ENCODE assay signal across 8 cellular contexts in the genomic region with DNA sequence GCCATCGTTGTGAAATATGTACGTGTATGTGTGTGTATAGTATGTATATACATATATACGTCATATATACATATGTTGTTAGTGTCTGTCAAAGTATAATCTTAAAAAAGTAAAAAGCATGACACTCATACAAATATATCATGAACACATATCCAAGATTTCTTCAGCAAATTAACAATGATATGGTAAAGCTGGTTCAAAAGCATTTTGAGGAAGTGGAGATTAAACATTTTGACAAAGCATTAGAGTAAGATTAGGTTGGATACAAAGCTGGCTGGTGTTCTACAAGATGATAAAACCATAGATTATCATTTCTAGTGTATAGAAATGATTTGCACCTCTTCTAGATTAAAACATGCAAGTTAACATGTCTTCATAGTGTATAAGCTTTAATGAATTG. TPM values are rescaled to one million over a fixed set of nuclear protein-coding genes. Genes with fewer than 3 reads are reported as not detected.
DNase-seq lines count a peak whose midpoint lies in the region; ATAC-seq, FAIRE-seq and TF ChIP-seq lines count a peak whose summit lies in the region.

No MANE protein-coding gene starts in this region.

- no peak for DNase-seq in stimulated activated naive CD8-positive, alpha-beta T cell treated with anti-CD3 and anti-CD28 coated beads, Interleukin-15, Interleukin-2, amounts not matched to agents 100 U/mL and 50 U/mL, for 24 hours
- DNase-seq in mesothelial cell of epicardium (ENCODE audit: low spot score in 2 of 2, unreplicated experiment in 2 of 2): no peak
- no peak for DNase-seq in small intestine
- no peak for DNase-seq in HTR-8/SVneo (ENCODE audit: insufficient read length, low spot score)
- DNase-seq in foreskin melanocyte: no peak
- no peak for DNase-seq in epidermal melanocyte (ENCODE audit: insufficient read length, low spot score)

- peaks cover 41% of the 10 kb centered on the region for H3K4me1 Mint-ChIP-seq in stimulated activated naive CD8-positive, alpha-beta T cell treated with anti-CD3 and anti-CD28 coated beads, Interleukin-15, Interleukin-2, amounts not matched to agents 100 ng/mL and 50 ng/mL, for 24 hours (ENCODE audit: low read depth)
- peaks cover 48% of the 10 kb centered on the region for H3K4me1 Mint-ChIP-seq in brain
- peaks cover 33% of the 10 kb centered on the region for H3K4me1 Mint-ChIP-seq in mesothelial cell of epicardium

- no peaks in the 10 kb centered on the region for H3K9me3 Mint-ChIP-seq in stimulated activated naive CD8-positive, alpha-beta T cell treated with anti-CD3 and anti-CD28 coated beads, Interleukin-15, Interleukin-2, amounts not matched to agents 100 ng/mL and 50 ng/mL, for 24 hours
- peaks cover 0 to 2% (median 0%) of the 10 kb centered on the region in 5 experiments for H3K9me3 Mint-ChIP-seq in brain
- no peaks in the 10 kb centered on the region for H3K9me3 Mint-ChIP-seq in mesothelial cell of epicardium

- peaks cover 4 to 5% of the 10 kb centered on the region in 2 donors for H3K4me1 ChIP-seq in small intestine (ENCODE audit: control insufficient read depth in 2 of 2, insufficient read depth in 1 of 2, low read depth in 1 of 2, low read length in 1 of 2)

- H3K27me3 Mint-ChIP-seq in stimulated activated naive CD8-positive, alpha-beta T cell treated with anti-CD3 and anti-CD28 coated beads, Interleukin-15, Interleukin-2, amounts not matched to agents 100 ng/mL and 50 ng/mL, for 24 hours: peaks cover 4% of the 10 kb centered on the region
- peaks cover 14% of the 10 kb centered on the region for H3K27me3 Mint-ChIP-seq in brain
- H3K27me3 Mint-ChIP-seq in mesothelial cell of epicardium (ENCODE audit: low read depth): peaks cover 13% of the 10 kb centered on the region

- TF ChIP-seq CTCF in brain (conservative IDR thresholded peaks at IDR 0.05) (no peak), mesothelial cell of epicardium (IDR thresholded peaks at IDR 0.05; ENCODE audit: unreplicated experiment) (no peak)

- ATAC-seq in stimulated activated naive CD8-positive, alpha-beta T cell treated with anti-CD3 and anti-CD28 coated beads, Interleukin-15, Interleukin-2, amounts not matched to agents 100 U/mL and 50 U/mL, for 24 hours: no peak

- peak overlapping the region; percentile 94 for H3K4me3 Mint-ChIP-seq in stimulated activated naive CD8-positive, alpha-beta T cell treated with anti-CD3 and anti-CD28 coated beads, Interleukin-15, Interleukin-2, amounts not matched to agents 100 ng/mL and 50 ng/mL, for 24 hours
- H3K4me3 Mint-ChIP-seq in brain (peak overlapping the region; percentile 87 to 94 (median 93)), mesothelial cell of epicardium (peak overlapping the region; percentile 79)

- H3K36me3 Mint-ChIP-seq in stimulated activated naive CD8-positive, alpha-beta T cell treated with anti-CD3 and anti-CD28 coated beads, Interleukin-15, Interleukin-2, amounts not matched to agents 100 ng/mL and 50 ng/mL, for 24 hours (ENCODE audit: low read depth): peaks cover 13% of the 10 kb centered on the region
- H3K36me3 Mint-ChIP-seq in brain (peaks cover 13% of the 10 kb centered on the region), mesothelial cell of epicardium (peaks cover 3% of the 10 kb centered on the region)

- peak overlapping the region; percentile 98 for H3K27ac Mint-ChIP-seq in stimulated activated naive CD8-positive, alpha-beta T cell treated with anti-CD3 and anti-CD28 coated beads, Interleukin-15, Interleukin-2, amounts not matched to agents 100 ng/mL and 50 ng/mL, for 24 hours
- H3K27ac Mint-ChIP-seq in brain: peak overlapping the region; percentile 89 to 98 (median 94)
- peak overlapping the region; percentile 96 for H3K27ac Mint-ChIP-seq in mesothelial cell of epicardium

- H3K4me3 ChIP-seq in small intestine (ENCODE audit: low read depth in 1 of 2, low read length in 2 of 2): no peak overlapping the region

- 4 to 14% (median 13%) methylated on average over 3 of the region's 3 CpGs for WGBS in small intestine, 3 donors

- no peaks in the 10 kb centered on the region for H3K9me3 ChIP-seq in small intestine (ENCODE audit: control insufficient read depth, low read depth)

- FAIRE-seq in small intestine (lab: Jason Lieb, UNC) (no peak), HTR-8/SVneo (lab: Jason Lieb, UNC) (no peak)

- no peaks in the 10 kb centered on the region for H3K27me3 ChIP-seq in small intestine (ENCODE audit: control insufficient read depth in 2 of 2, insufficient read depth in 2 of 2, low read length in 2 of 2)

- H3K27ac ChIP-seq in small intestine (ENCODE audit: low read depth in 1 of 2, low read length in 1 of 2): peak overlapping the region in 1 of 2 donors; percentile 93

- no peaks in the 10 kb centered on the region for H3K36me3 ChIP-seq in small intestine (ENCODE audit: control insufficient read depth in 2 of 2, insufficient read depth in 2 of 2, low read length in 2 of 2)

RNA-seq across cellular contexts. Expression of gene NUDCD3, which starts 0.8 kb away (rescaled TPM):
- polyA plus RNA-seq in brain (ENCODE audit: insufficient read depth, low read depth, low replicate concordance) (191 TPM), small intestine (10 to 100 TPM; 13.4 to 35.5 (median 15.7) TPM)
- total RNA-seq in mesothelial cell of epicardium: 104 to 107 TPM (median 105 TPM) in 3 replicates

RNA-seq across cellular contexts. Expression of gene NPC1L1, which starts 49.9 kb away (rescaled TPM):
- polyA plus RNA-seq in brain (ENCODE audit: insufficient read depth, low read depth, low replicate concordance) (not detected), small intestine (100 to 1,000 TPM in 1 of 3 donors, 10 to 100 TPM in 2; 39.9 to 108 (median 42.7) TPM)
- 0.07 to 0.20 TPM in 2 of 3 replicates, not detected in the other for total RNA-seq in mesothelial cell of epicardium

Comparison
In these comparisons a context has a peak if more than half of its experiments do, and no peak if none do; other contexts are left out.
1. RNA of gene NPC1L1, which starts 49.9 kb away (polyA plus RNA-seq): 39.9 to 108 TPM in small intestine; not detected in brain (single experiment); every median in the first group is over 10 times any median in the second.
2. Peak in every context shown above with its lines, with median percentiles within 50 percentile points of each other: H3K27ac Mint-ChIP-seq and H3K4me3 Mint-ChIP-seq.